9 cellular contexts compared by ENCODE assay signal in genomic region chr11:114172871-114173444, GRCh38.
DNase-seq lines count a peak whose midpoint lies in the region; ATAC-seq, FAIRE-seq and TF ChIP-seq lines count a peak whose summit lies in the region.
"Had no signal": no experiment of that assay in that cellular context is flagged by ENCODE, and none has a peak within 500 bp of the region (broad histone marks: within the 10 kb centered on the region; RNA-seq: fewer than 3 reads in every experiment).

No MANE protein-coding gene starts in this region.

- TF ChIP-seq EP300 in esophagus muscularis mucosa (IDR thresholded peaks at IDR 0.05), result no peak

- DNase-seq in NCI-H748 treated with DMSO at 0.1 percent for 48 hours (lab: John Stamatoyannopoulos, UW) (peak; percentile 68), esophagus muscularis mucosa (ENCODE audit: extremely low spot score) (no peak), pancreas (no peak), GM10248 (ENCODE audit: extremely low spot score) (no peak)

- H3K4me3 ChIP-seq in BLaER1 treated with 17β-estradiol and CSF1 and Interleukin-3, amounts not matched to agents 10 nM and 100 nM, result peak overlapping the region in 1 of 10 experiments; percentile 30; a peak in 1 of 20 replicates
- peak overlapping the region in 2 of 4 donors; percentile 4 to 9 for H3K4me3 ChIP-seq in esophagus muscularis mucosa
- no peak overlapping the region for H3K4me3 ChIP-seq in pancreas

- no peaks in the 10 kb centered on the region for H3K9me3 ChIP-seq in BLaER1 treated with 17β-estradiol and CSF1 and Interleukin-3, amounts not matched to agents 10 nM and 100 nM (replicated peaks in 1 of 11)
- no peaks in the 10 kb centered on the region for H3K9me3 ChIP-seq in esophagus muscularis mucosa
- H3K9me3 ChIP-seq in pancreas, result no peaks in the 10 kb centered on the region

- peaks cover 0 to 100% (median 8%) of the 10 kb centered on the region in 11 experiments; a peak in 11 of 22 replicates for H3K27me3 ChIP-seq in BLaER1 treated with 17β-estradiol and CSF1 and Interleukin-3, amounts not matched to agents 10 nM and 100 nM
- H3K27me3 ChIP-seq in esophagus muscularis mucosa (no peaks in the 10 kb centered on the region), pancreas (no peaks in the 10 kb centered on the region)

- peaks cover 0 to 76% (median 12%) of the 10 kb centered on the region in 11 experiments; a peak in 12 of 22 replicates for H4K20me1 ChIP-seq in BLaER1 treated with 17β-estradiol and CSF1 and Interleukin-3, amounts not matched to agents 10 nM and 100 nM

- H3K9ac ChIP-seq in BLaER1 treated with 17β-estradiol and CSF1 and Interleukin-3, amounts not matched to agents 10 nM and 100 nM, result peak overlapping the region in 3 of 11 experiments; percentile 12 to 30 (median 25); a peak in 2 of 22 replicates

- CTCF ChIA-PET in GM10248 (lab: Yijun Ruan, JAX), result interaction anchor here (0.8 kb wide), 1 partner anchor 14 kb away, joined by 3 read pairs; no protein-coding TSS in a partner anchor

- 56% methylated on average over 8 of the region's 8 CpGs for WGBS in esophagus muscularis mucosa
- WGBS in pancreas, 2 donors, result 53% methylated on average over 8 of the region's 8 CpGs

- no peak for TF ChIP-seq POLR2A in esophagus muscularis mucosa (IDR thresholded peaks at IDR 0.05; ENCODE audit: low read depth)

- POLR2A ChIA-PET in GM10248 (lab: Yijun Ruan, JAX), result no interaction called here

- ATAC-seq in pancreas, result no peak
- no peak for ATAC-seq in HG02759 (IDR thresholded peaks at IDR 0.05; ENCODE audit: unreplicated experiment)
- no peak for ATAC-seq in HG03565 (IDR thresholded peaks at IDR 0.05; ENCODE audit: unreplicated experiment)
- ATAC-seq in HG03469 (IDR thresholded peaks at IDR 0.05; ENCODE audit: unreplicated experiment), result no peak

- TF ChIP-seq CTCF in esophagus muscularis mucosa (IDR thresholded peaks at IDR 0.05) (no peak), pancreas (IDR thresholded peaks at IDR 0.05) (no peak), GM10248 (IDR thresholded peaks at IDR 0.05; ENCODE audit: control extremely low read depth, extremely low read depth, low read depth, missing control alignments) (no peak)

- intact Hi-C loops in esophagus muscularis mucosa (cut with DNase I), result no loop called here
- intact Hi-C loops in pancreas (cut with DNase I), result loop anchor here in 1 of 3 donors (5.0 kb wide), 1 partner anchor 111 kb away; no protein-coding TSS in a partner anchor

- peaks cover 3 to 71% (median 58%) of the 10 kb centered on the region in 10 experiments for H3K4me1 ChIP-seq in BLaER1 treated with 17β-estradiol and CSF1 and Interleukin-3, amounts not matched to agents 10 nM and 100 nM
- H3K4me1 ChIP-seq in esophagus muscularis mucosa (peaks cover 99 to 100% (median 100%) of the 10 kb centered on the region in 4 donors), pancreas (peaks cover 85 to 91% (median 91%) of the 10 kb centered on the region in 3 donors)

- peak overlapping the region in 9 of 11 experiments; percentile 13 to 92 (median 77); a peak in 17 of 22 replicates for H3K4me2 ChIP-seq in BLaER1 treated with 17β-estradiol and CSF1 and Interleukin-3, amounts not matched to agents 10 nM and 100 nM

- H3K27ac ChIP-seq in BLaER1 treated with 17β-estradiol and CSF1 and Interleukin-3, amounts not matched to agents 10 nM and 100 nM, result no peak overlapping the region
- H3K27ac ChIP-seq in esophagus muscularis mucosa (replicated peaks in 1 of 4), result peak overlapping the region; percentile 97 to 100 (median 98)
- H3K27ac ChIP-seq in pancreas, result peak overlapping the region in 3 of 4 donors; percentile 76 to 81 (median 76)

- FAIRE-seq in pancreas (lab: Jason Lieb, UNC), result no peak
- FAIRE-seq: endothelial cell of umbilical vein had no signal

- H3K36me3 ChIP-seq in BLaER1 treated with 17β-estradiol and CSF1 and Interleukin-3, amounts not matched to agents 10 nM and 100 nM, result no peaks in the 10 kb centered on the region
- peaks cover 0 to 7% (median 3%) of the 10 kb centered on the region in 4 donors for H3K36me3 ChIP-seq in esophagus muscularis mucosa
- H3K36me3 ChIP-seq in pancreas, result no peaks in the 10 kb centered on the region

Comparison
In these comparisons a context has a peak if more than half of its experiments do, and no peak if none do; other contexts are left out.
1. H3K27ac ChIP-seq: peak in esophagus muscularis mucosa (4 of 4) and pancreas (3 of 4); none in BLaER1 treated with 17β-estradiol and CSF1 and Interleukin-3, amounts not matched to agents 10 nM and 100 nM (0 of 11).